ENCODE assay signal across 1 cellular context in the genomic region with DNA sequence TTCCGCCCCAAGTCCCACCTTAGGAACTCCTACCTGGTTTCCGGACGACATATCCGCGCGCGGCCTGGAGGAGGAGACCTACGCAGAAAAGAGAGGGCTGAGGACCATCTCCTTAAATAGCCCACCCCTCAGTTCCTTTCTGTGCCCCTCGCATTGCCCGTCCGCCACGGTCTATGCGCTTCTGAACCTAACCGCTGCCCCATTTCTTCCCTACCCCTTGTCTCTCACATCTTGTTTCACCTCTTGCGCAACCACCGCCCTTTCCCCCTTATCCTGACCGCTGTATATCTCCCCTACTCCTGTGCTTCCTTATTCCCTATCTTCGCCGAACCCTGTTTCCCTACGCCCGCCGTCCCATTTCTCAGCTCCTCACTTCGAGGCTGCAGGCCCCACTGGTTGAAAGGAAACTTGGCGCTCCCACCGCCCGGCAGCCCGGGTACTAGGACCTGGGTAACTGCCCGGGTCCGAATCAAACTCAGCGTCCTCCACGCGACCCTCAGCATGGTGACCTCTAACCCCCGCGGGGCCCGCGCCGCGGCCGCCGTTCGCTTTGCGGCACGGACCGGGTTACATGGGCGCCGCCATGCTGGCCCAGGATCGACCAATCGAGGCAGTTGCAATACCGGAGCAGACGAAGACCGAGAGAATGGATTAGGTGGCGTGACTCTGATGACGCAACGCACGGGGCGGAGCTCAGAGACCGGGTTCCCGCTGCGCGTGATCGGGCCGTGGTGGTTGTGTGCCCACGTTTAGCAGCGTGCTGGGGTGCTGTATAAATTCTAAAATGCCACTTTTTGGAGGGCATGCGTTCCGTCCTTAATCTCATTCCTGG.
A peak's percentile ranks its signal among the peaks of the same experiment; 100 is the strongest.
TF ChIP-seq lines count a peak whose summit lies in the region.

Gene MRPS15 (minus strand): TSS at position 612 of the 832 bp plus-strand sequence. CDS start 109 bp downstream, at position 503.

TF ChIP-seq in HepG2, 621 proteins besides CTCF, POLR2A, EP300 and RAD21 (continued from another document and continues in another):
- TF ChIP-seq, protein P1, sequence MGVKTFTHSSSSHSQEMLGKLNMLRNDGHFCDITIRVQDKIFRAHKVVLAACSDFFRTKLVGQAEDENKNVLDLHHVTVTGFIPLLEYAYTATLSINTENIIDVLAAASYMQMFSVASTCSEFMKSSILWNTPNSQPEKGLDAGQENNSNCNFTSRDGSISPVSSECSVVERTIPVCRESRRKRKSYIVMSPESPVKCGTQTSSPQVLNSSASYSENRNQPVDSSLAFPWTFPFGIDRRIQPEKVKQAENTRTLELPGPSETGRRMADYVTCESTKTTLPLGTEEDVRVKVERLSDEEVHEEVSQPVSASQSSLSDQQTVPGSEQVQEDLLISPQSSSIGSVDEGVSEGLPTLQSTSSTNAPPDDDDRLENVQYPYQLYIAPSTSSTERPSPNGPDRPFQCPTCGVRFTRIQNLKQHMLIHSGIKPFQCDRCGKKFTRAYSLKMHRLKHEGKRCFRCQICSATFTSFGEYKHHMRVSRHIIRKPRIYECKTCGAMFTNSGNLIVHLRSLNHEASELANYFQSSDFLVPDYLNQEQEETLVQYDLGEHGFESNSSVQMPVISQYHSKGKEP (CRISPR knock-in tag; IDR thresholded peaks at IDR 0.05) = no peak
- TF ChIP-seq GATAD2A (CRISPR knock-in tag; IDR thresholded peaks at IDR 0.05) (peak; percentile 87), CBX1 (IDR thresholded peaks at IDR 0.05; ENCODE audit: low read depth) (peak; percentile 56), ZNF713 (CRISPR knock-in tag; IDR thresholded peaks at IDR 0.05) (no peak), HES4 (CRISPR knock-in tag; IDR thresholded peaks at IDR 0.05; ENCODE audit: borderline replicate concordance) (peak; percentile 67), EED (CRISPR knock-in tag; IDR thresholded peaks at IDR 0.05) (no peak), RAD51 (IDR thresholded peaks at IDR 0.05; ENCODE audit: borderline replicate concordance) (peak; percentile 41; the same call in 1 of the 2 replicates), MIXL1 (CRISPR knock-in tag; IDR thresholded peaks at IDR 0.05) (peak; percentile 94), REXO4 (CRISPR knock-in tag; IDR thresholded peaks at IDR 0.05; ENCODE audit: borderline replicate concordance) (no peak), ZNF674 (CRISPR knock-in tag; IDR thresholded peaks at IDR 0.05; ENCODE audit: low read depth) (no peak), ZNF337 (CRISPR knock-in tag; IDR thresholded peaks at IDR 0.05; ENCODE audit: borderline replicate concordance, low read depth) (peak; percentile 56; the same call in 1 of the 2 replicates), POLR2AphosphoS2 (IDR thresholded peaks at IDR 0.05; ENCODE audit: low read depth, low read length) (peak; percentile 100), ZMYM3 (CRISPR knock-in tag; IDR thresholded peaks at IDR 0.05) (peak; percentile 82), AKNA (CRISPR knock-in tag; IDR thresholded peaks at IDR 0.05; ENCODE audit: borderline replicate concordance) (peak; percentile 52; the same call in 1 of the 2 replicates), HOXA7 (CRISPR knock-in tag; IDR thresholded peaks at IDR 0.05) (0 out of 2 replicates have a peak, but pooled peaks have one; percentile 61), NAIF1 (CRISPR knock-in tag; IDR thresholded peaks at IDR 0.05; ENCODE audit: borderline replicate concordance) (peak; percentile 56; the same call in 1 of the 2 replicates), ZNF710 (CRISPR knock-in tag; IDR thresholded peaks at IDR 0.05; ENCODE audit: borderline replicate concordance) (no peak), CAMTA2 (CRISPR knock-in tag; IDR thresholded peaks at IDR 0.05; ENCODE audit: borderline replicate concordance) (no peak), FIP1L1 (IDR thresholded peaks at IDR 0.05; ENCODE audit: borderline replicate concordance, insufficient read depth, low read depth, low read length) (no peak), SOX6 (IDR thresholded peaks at IDR 0.05) (no peak), SOX6 (CRISPR knock-in tag; IDR thresholded peaks at IDR 0.05) (peak; percentile 61), ZNF234 (CRISPR knock-in tag; conservative IDR thresholded peaks at IDR 0.05) (no peak), ZNF788 (CRISPR knock-in tag; IDR thresholded peaks at IDR 0.05; ENCODE audit: borderline replicate concordance) (peak; percentile 99), HMG20B (CRISPR knock-in tag; conservative IDR thresholded peaks at IDR 0.05) (peak; percentile 66; the same call in 1 of the 2 replicates), GPN1 (CRISPR knock-in tag; IDR thresholded peaks at IDR 0.05; ENCODE audit: borderline replicate concordance) (no peak), THAP9 (CRISPR knock-in tag; IDR thresholded peaks at IDR 0.05; ENCODE audit: borderline replicate concordance) (peak; percentile 95), MAF1 (CRISPR knock-in tag; IDR thresholded peaks at IDR 0.05; ENCODE audit: borderline replicate concordance) (no peak; the same call in 1 of the 2 replicates), JARID2 (CRISPR knock-in tag; IDR thresholded peaks at IDR 0.05; ENCODE audit: insufficient replicate concordance) (peak; percentile 76), FOSL2 (CRISPR knock-in tag; IDR thresholded peaks at IDR 0.05) (peak; percentile 83), EHMT2 (IDR thresholded peaks at IDR 0.05; ENCODE audit: borderline replicate concordance, low read depth, low read length) (no peak), ZNF660 (CRISPR knock-in tag; IDR thresholded peaks at IDR 0.05; ENCODE audit: borderline replicate concordance, low read depth) (no peak), POLR2AphosphoS5 (IDR thresholded peaks at IDR 0.05; ENCODE audit: low read depth, low read length) (peak; percentile 98), GRHL1 (CRISPR knock-in tag; conservative IDR thresholded peaks at IDR 0.05) (no peak; the same call in 1 of the 2 replicates), KMT2B (CRISPR knock-in tag; IDR thresholded peaks at IDR 0.05) (peak; percentile 94), DRAP1 (CRISPR knock-in tag; IDR thresholded peaks at IDR 0.05) (peak; percentile 94), ZNF670 (CRISPR knock-in tag; IDR thresholded peaks at IDR 0.05; ENCODE audit: borderline replicate concordance) (peak; percentile 91), ZNF557 (CRISPR knock-in tag; IDR thresholded peaks at IDR 0.05) (no peak)
- TF ChIP-seq, protein P2, sequence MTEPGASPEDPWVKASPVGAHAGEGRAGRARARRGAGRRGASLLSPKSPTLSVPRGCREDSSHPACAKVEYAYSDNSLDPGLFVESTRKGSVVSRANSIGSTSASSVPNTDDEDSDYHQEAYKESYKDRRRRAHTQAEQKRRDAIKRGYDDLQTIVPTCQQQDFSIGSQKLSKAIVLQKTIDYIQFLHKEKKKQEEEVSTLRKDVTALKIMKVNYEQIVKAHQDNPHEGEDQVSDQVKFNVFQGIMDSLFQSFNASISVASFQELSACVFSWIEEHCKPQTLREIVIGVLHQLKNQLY (CRISPR knock-in tag; IDR thresholded peaks at IDR 0.05) = peak; percentile 98
- TF ChIP-seq, protein P3, sequence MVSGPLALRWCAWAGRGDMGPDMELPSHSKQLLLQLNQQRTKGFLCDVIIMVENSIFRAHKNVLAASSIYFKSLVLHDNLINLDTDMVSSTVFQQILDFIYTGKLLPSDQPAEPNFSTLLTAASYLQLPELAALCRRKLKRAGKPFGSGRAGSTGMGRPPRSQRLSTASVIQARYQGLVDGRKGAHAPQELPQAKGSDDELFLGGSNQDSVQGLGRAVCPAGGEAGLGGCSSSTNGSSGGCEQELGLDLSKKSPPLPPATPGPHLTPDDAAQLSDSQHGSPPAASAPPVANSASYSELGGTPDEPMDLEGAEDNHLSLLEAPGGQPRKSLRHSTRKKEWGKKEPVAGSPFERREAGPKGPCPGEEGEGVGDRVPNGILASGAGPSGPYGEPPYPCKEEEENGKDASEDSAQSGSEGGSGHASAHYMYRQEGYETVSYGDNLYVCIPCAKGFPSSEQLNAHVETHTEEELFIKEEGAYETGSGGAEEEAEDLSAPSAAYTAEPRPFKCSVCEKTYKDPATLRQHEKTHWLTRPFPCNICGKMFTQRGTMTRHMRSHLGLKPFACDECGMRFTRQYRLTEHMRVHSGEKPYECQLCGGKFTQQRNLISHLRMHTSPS (CRISPR knock-in tag; IDR thresholded peaks at IDR 0.05; ENCODE audit: low read depth) = peak; percentile 42; the same call in 1 of the 2 replicates
- TF ChIP-seq, protein P4, sequence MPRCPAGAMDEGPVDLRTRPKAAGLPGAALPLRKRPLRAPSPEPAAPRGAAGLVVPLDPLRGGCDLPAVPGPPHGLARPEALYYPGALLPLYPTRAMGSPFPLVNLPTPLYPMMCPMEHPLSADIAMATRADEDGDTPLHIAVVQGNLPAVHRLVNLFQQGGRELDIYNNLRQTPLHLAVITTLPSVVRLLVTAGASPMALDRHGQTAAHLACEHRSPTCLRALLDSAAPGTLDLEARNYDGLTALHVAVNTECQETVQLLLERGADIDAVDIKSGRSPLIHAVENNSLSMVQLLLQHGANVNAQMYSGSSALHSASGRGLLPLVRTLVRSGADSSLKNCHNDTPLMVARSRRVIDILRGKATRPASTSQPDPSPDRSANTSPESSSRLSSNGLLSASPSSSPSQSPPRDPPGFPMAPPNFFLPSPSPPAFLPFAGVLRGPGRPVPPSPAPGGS (CRISPR knock-in tag; IDR thresholded peaks at IDR 0.05) = 0 out of 2 replicates have a peak, but pooled peaks have one; percentile 48
